In genomic region chr5:177232761-177233160, GRCh38 we compare ENCODE assay signal across 15 cellular contexts.
DNase-seq lines count a peak whose midpoint lies in the region; ATAC-seq and TF ChIP-seq lines count a peak whose summit lies in the region.
"Had no signal": no experiment of that assay in that cellular context is flagged by ENCODE, and none has a peak within 500 bp of the region (broad histone marks: within the 10 kb centered on the region; RNA-seq: fewer than 3 reads in every experiment).

No MANE protein-coding gene starts in this region.

- no peaks in the 10 kb centered on the region for H3K9me3 Mint-ChIP-seq in progenitor cell of endocrine pancreas (ENCODE audit: low read depth)
- H3K9me3 Mint-ChIP-seq: brain had no signal

- TF ChIP-seq CTCF in RWPE2 (IDR thresholded peaks at IDR 0.05; ENCODE audit: poor library complexity, severe bottlenecking) (no peak), progenitor cell of endocrine pancreas (IDR thresholded peaks at IDR 0.05; ENCODE audit: unreplicated experiment) (no peak)

- peaks cover 15% of the 10 kb centered on the region for H3K36me3 Mint-ChIP-seq in progenitor cell of endocrine pancreas (ENCODE audit: insufficient read depth)

- no peaks in the 10 kb centered on the region for H3K4me1 ChIP-seq in RWPE2 (ENCODE audit: insufficient read depth, poor library complexity, severe bottlenecking)

- H3K27ac Mint-ChIP-seq in progenitor cell of endocrine pancreas, result peak overlapping the region; percentile 34

- peak; percentile 44 for DNase-seq in GM04504 (ENCODE audit: low read depth)
- DNase-seq in RWPE2 (ENCODE audit: low spot score), result no peak
- DNase-seq in fibroblast of the conjunctiva (ENCODE audit: low read depth), result peak; percentile 3
- no peak for DNase-seq in progenitor cell of endocrine pancreas (ENCODE audit: low spot score, unreplicated experiment)
- no peak for DNase-seq in NCI-H748 treated with DMSO at 0.1 percent for 48 hours (lab: John Stamatoyannopoulos, UW)
- no peak for DNase-seq in substantia nigra (lab: John Stamatoyannopoulos, UW)
- DNase-seq in stimulated activated naive CD8-positive, alpha-beta T cell treated with anti-CD3 and anti-CD28 coated beads, Interleukin-15, Interleukin-2, amounts not matched to agents 100 U/mL and 50 U/mL, for 24 hours, result no peak
- DNase-seq: activated T-cell treated with anti-CD3 and anti-CD28 coated beads, Interleukin-2, amount 50 U/mL, for 1 hour; left cardiac atrium; NCI-H345; posterior cingulate gyrus; stimulated activated CD4-positive, alpha-beta T cell treated with anti-CD3 and anti-CD28 coated beads, Interleukin-4, amount 100 ng/mL, for 1 hour; stomach had no signal

- H3K9me3 ChIP-seq in RWPE2 (ENCODE audit: severe bottlenecking), result no peaks in the 10 kb centered on the region
- H3K9me3 ChIP-seq: stomach had no signal

- no peaks in the 10 kb centered on the region for H3K4me1 Mint-ChIP-seq in progenitor cell of endocrine pancreas (ENCODE audit: low read depth)

- H3K27me3 Mint-ChIP-seq in progenitor cell of endocrine pancreas, result no peaks in the 10 kb centered on the region
- H3K27me3 Mint-ChIP-seq: brain had no signal

- no peak overlapping the region for H3K4me3 ChIP-seq in RWPE2 (ENCODE audit: severe bottlenecking)
- H3K4me3 ChIP-seq: stomach had no signal

- peak; percentile 86 for ATAC-seq in RWPE2 (ENCODE audit: low read depth)
- no peak for ATAC-seq in stimulated activated naive CD8-positive, alpha-beta T cell treated with anti-CD3 and anti-CD28 coated beads, Interleukin-15, Interleukin-2, amounts not matched to agents 100 U/mL and 50 U/mL, for 24 hours
- ATAC-seq: esophagus mucosa had no signal

- H3K27me3 ChIP-seq in RWPE2 (ENCODE audit: insufficient read depth, poor library complexity, severe bottlenecking), result no peaks in the 10 kb centered on the region
- H3K27me3 ChIP-seq: stomach had no signal

- H3K36me3 ChIP-seq in RWPE2 (ENCODE audit: low read depth), result peaks cover 58% of the 10 kb centered on the region

- H3K27ac ChIP-seq in RWPE2 (ENCODE audit: poor library complexity, severe bottlenecking) (no peak overlapping the region), substantia nigra (ENCODE audit: low read depth, low read length, poor library complexity, severe bottlenecking) (no peak overlapping the region)

- no peak overlapping the region for H3K4me3 Mint-ChIP-seq in progenitor cell of endocrine pancreas (ENCODE audit: low read depth)

Comparison
In these comparisons a context has a peak if more than half of its experiments do, and no peak if none do; other contexts are left out.
1. DNase-seq: peak in GM04504 (single experiment) and fibroblast of the conjunctiva (single experiment); none in RWPE2 (single experiment), progenitor cell of endocrine pancreas (single experiment), NCI-H748 treated with DMSO at 0.1 percent for 48 hours (single experiment), substantia nigra (0 of 49) and stimulated activated naive CD8-positive, alpha-beta T cell treated with anti-CD3 and anti-CD28 coated beads, Interleukin-15, Interleukin-2, amounts not matched to agents 100 U/mL and 50 U/mL, for 24 hours (single experiment).